ENCODE assay signal across 1 cellular context in genomic region chr12:132052191-132052932, GRCh38.
TF ChIP-seq lines count a peak whose summit lies in the region.

No MANE protein-coding gene starts in this region.

TF ChIP-seq in H1, 55 proteins besides CTCF, POLR2A, EP300 and RAD21 (continued from another document):
- TF ChIP-seq CHD7 (IDR thresholded peaks at IDR 0.05; ENCODE audit: insufficient replicate concordance, low read length) (no peak), FOSL1 (IDR thresholded peaks at IDR 0.05; ENCODE audit: insufficient read depth, low read depth, low read length) (no peak), MAFK (IDR thresholded peaks at IDR 0.05; ENCODE audit: low read depth, low read length) (no peak), KDM1A (IDR thresholded peaks at IDR 0.05; ENCODE audit: borderline replicate concordance, low read length) (no peak), SUZ12 (IDR thresholded peaks at IDR 0.05; ENCODE audit: low read length) (no peak), GABPA (IDR thresholded peaks at IDR 0.05; ENCODE audit: borderline replicate concordance, insufficient read depth, low read length) (no peak), RXRA (IDR thresholded peaks at IDR 0.05; ENCODE audit: insufficient read depth, low read depth, low read length) (no peak), PHF8 (conservative IDR thresholded peaks at IDR 0.05; ENCODE audit: low read depth, low read length) (no peak), POU5F1 (IDR thresholded peaks at IDR 0.05; ENCODE audit: low read depth, low read length) (no peak), SRF (IDR thresholded peaks at IDR 0.05; ENCODE audit: low read depth, low read length) (no peak), TAF7 (optimal IDR thresholded peaks at IDR 0.05; ENCODE audit: borderline replicate concordance, low read depth, low read length) (no peak), BCL11A (IDR thresholded peaks at IDR 0.05; ENCODE audit: low read depth in 2 of 2, low read length in 2 of 2) (no peak)
